ENCODE assay signal across 36 cellular contexts in genomic region chr6:165581678-165582077, GRCh38.
"Had no signal": no experiment of that assay in that cellular context is flagged by ENCODE, and none has a peak within 500 bp of the region (broad histone marks: within the 10 kb centered on the region; RNA-seq: fewer than 3 reads in every experiment).

No MANE protein-coding gene starts in this region.

- H3K27me3 ChIP-seq: ascending aorta, cardiac muscle cell, MG63 had no signal

- H3K9me3 ChIP-seq: ascending aorta, MG63 had no signal

- ATAC-seq: activated CD8-positive, alpha-beta T cell treated with anti-CD3 and anti-CD28 coated beads for 36 hours; activated T-cell treated with anti-CD3 and anti-CD28 coated beads, Interleukin-2, amount 50 U/mL, for 72 hours; activated T-helper 17 cell treated with anti-CD3 and anti-CD28 coated beads, Interleukin-2, amount 50 U/mL, for 72 hours; Right ventricle myocardium inferior; SK-N-SH treated with all-trans-retinoic acid at 6 μM for 48 hours had no signal

- H3K4me1 ChIP-seq: ascending aorta had no signal

- H3K36me3 ChIP-seq: ascending aorta, cardiac muscle cell, MG63 had no signal

- DNase-seq: activated B cell treated with CpG ODN at 0.5 μM for 24 hours; activated CD4-positive, alpha-beta T cell treated with anti-CD3 and anti-CD28 coated beads for 1 hour; activated CD4-positive, alpha-beta T cell treated with anti-CD3 and anti-CD28 coated beads for 48 hours; activated CD4-positive, alpha-beta T cell treated with anti-CD3 and anti-CD28 coated beads, Interleukin-2, amount 50 U/mL, for 4 hours; activated CD8-positive, alpha-beta T cell treated with anti-CD3 and anti-CD28 coated beads for 36 hours; activated effector memory CD4-positive, alpha-beta T cell treated with anti-CD3 and anti-CD28 coated beads, Interleukin-2, amount 50 U/mL, for 16 hours; activated naive CD4-positive, alpha-beta T cell; activated naive CD4-positive, alpha-beta T cell treated with anti-CD3 and anti-CD28 coated beads, Interleukin-2, amount 50 U/mL, for 16 hours; activated naive CD8-positive, alpha-beta T cell treated with anti-CD3 and anti-CD28 coated beads for 36 hours; activated T-cell treated with anti-CD3 and anti-CD28 coated beads, Interleukin-2, amount 50 U/mL, for 1 hour; activated T-cell treated with anti-CD3 and anti-CD28 coated beads, Interleukin-2, amount 50 U/mL, for 72 hours; amniotic stem cell; Kasumi-1; KG1; MG63; NCI-H1048; NCI-H1105 treated with DMSO at 0.1 percent for 48 hours; NCI-H1436; NCI-H1694; NCI-H1930; NCI-H2081 treated with DMSO at 0.1 percent for 48 hours; NCI-H345; NCI-H524 treated with DMSO at 0.1 percent for 48 hours; NK-92 treated with Interleukin-12 subunit alpha and Interleukin-12 subunit beta, amount 100 ng/mL, for 24 hours; PC-9; SIG-M5; T-helper 1 cell; T-helper 2 cell; T-helper 9 cell had no signal

- H3K4me3 ChIP-seq: ascending aorta, cardiac muscle cell, MG63, PC-9 had no signal

- H3K27ac ChIP-seq: ascending aorta, cardiac muscle cell, PC-9, RWPE1, VCaP had no signal
